9 cellular contexts compared by ENCODE assay signal in the genomic region with DNA sequence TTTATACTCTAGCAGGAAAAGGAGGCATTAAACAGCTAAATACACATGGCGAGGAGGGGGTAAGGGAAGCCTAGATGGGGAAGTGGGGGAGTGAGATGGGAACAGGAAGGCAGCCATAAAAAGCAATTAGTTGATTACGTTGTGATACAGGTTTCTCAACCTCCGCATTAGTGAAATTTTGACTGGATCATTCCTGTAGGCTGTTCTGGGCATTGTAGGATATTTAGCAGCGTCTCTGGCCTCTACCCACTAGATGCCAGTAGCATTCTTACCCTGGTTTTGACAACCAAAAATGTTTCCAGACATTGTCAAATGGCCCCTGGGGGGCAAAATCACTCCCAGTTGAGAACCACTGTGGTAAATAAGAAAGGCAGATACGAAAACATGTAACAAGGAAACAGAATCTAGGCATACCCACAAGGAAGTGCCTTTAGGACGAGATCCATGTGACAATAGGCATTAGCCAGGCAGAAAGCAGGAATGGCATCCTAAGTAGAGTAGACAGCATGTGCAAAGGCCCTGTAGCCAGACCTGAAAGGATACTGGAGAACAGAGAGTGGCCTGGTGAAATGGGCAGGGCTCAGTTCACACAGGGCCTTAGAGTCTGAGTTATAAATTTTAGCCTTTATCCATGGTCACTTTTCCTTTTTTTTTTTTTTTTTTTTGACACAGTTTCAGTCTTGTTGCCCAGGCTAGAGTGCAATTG. TPM values are rescaled to one million over a fixed set of nuclear protein-coding genes. Genes with fewer than 3 reads are reported as not detected.
DNase-seq lines count a peak whose midpoint lies in the region; ATAC-seq and TF ChIP-seq lines count a peak whose summit lies in the region.
"Had no signal": no experiment of that assay in that cellular context is flagged by ENCODE, and none has a peak within 500 bp of the region (broad histone marks: within the 10 kb centered on the region; RNA-seq: fewer than 3 reads in every experiment).

No MANE protein-coding gene starts in this region.

- H3F3A ChIP-seq in SK-N-SH (replicated peaks; ENCODE audit: insufficient read depth) (no peaks in the 10 kb centered on the region), smooth muscle cell (ENCODE audit: low read depth) (no peaks in the 10 kb centered on the region)

- no peaks in the 10 kb centered on the region for H3K9me3 ChIP-seq in SK-N-SH
- no peaks in the 10 kb centered on the region for H3K9me3 ChIP-seq in Peyer's patch
- H3K9me3 ChIP-seq in esophagus muscularis mucosa, result no peaks in the 10 kb centered on the region
- H3K9me3 ChIP-seq in smooth muscle cell (replicated peaks; ENCODE audit: low read depth), result no peaks in the 10 kb centered on the region

- TF ChIP-seq POLR2A in Peyer's patch (IDR thresholded peaks at IDR 0.05) (no peak), esophagus muscularis mucosa (IDR thresholded peaks at IDR 0.05; ENCODE audit: low read depth) (no peak)

- H3K9me2 ChIP-seq in SK-N-SH, result no peaks in the 10 kb centered on the region

- CTCF ChIA-PET in SK-N-SH (lab: Yijun Ruan, JAX), result interaction anchor here (0.6 to 1.2 kb wide), 4 partner anchors 9 to 95 kb away, joined by 3 read pairs; no protein-coding TSS in a partner anchor

- H2AFZ ChIP-seq in SK-N-SH (ENCODE audit: low read depth), result peak overlapping the region; percentile 85
- H2AFZ ChIP-seq in smooth muscle cell (ENCODE audit: low read depth), result no peak overlapping the region

- TF ChIP-seq CTCF in SK-N-SH (IDR thresholded peaks at IDR 0.05) (no peak), Peyer's patch (IDR thresholded peaks at IDR 0.05) (peak in 1 of 6 experiments; percentile 10), esophagus muscularis mucosa (IDR thresholded peaks at IDR 0.05) (no peak), smooth muscle cell (IDR thresholded peaks at IDR 0.05; ENCODE audit: borderline replicate concordance, insufficient read depth, poor library complexity, severe bottlenecking) (no peak)

- 90% methylated on average over 6 of the region's 6 CpGs for WGBS in SK-N-SH (ENCODE audit: low lambda C conversion rate)
- WGBS in esophagus muscularis mucosa, result 71% methylated on average over 6 of the region's 6 CpGs
- WGBS in smooth muscle cell (ENCODE audit: low lambda C conversion rate), result 80% methylated on average over 6 of the region's 6 CpGs

- TF ChIP-seq RAD21 in SK-N-SH (IDR thresholded peaks at IDR 0.05; ENCODE audit: low read length), result no peak

- no peaks in the 10 kb centered on the region for H3K27me3 ChIP-seq in SK-N-SH (ENCODE audit: insufficient read depth)
- H3K27me3 ChIP-seq in Peyer's patch, result no peaks in the 10 kb centered on the region
- H3K27me3 ChIP-seq in esophagus muscularis mucosa, result no peaks in the 10 kb centered on the region
- no peaks in the 10 kb centered on the region for H3K27me3 ChIP-seq in smooth muscle cell (ENCODE audit: low read depth)

- intact Hi-C loops in esophagus muscularis mucosa (cut with DNase I), result loop anchor here (5.0 kb wide), 1 partner anchor 88 kb away; no protein-coding TSS in a partner anchor

- H3K79me2 ChIP-seq in SK-N-SH (ENCODE audit: insufficient read depth) (no peaks in the 10 kb centered on the region), smooth muscle cell (ENCODE audit: low read depth) (no peaks in the 10 kb centered on the region)

- H4K20me1 ChIP-seq in SK-N-SH (ENCODE audit: insufficient read depth), result no peaks in the 10 kb centered on the region
- H4K20me1 ChIP-seq in smooth muscle cell (ENCODE audit: low read depth), result no peaks in the 10 kb centered on the region

- ATAC-seq in SK-N-SH treated with all-trans-retinoic acid at 6 μM for 48 hours (no peak), HG03196 (IDR thresholded peaks at IDR 0.05; ENCODE audit: unreplicated experiment) (no peak)

- DNase-seq in SK-N-SH, result no peak
- no peak for DNase-seq in Peyer's patch
- DNase-seq in esophagus muscularis mucosa (ENCODE audit: extremely low spot score), result no peak
- DNase-seq in smooth muscle cell (lab: John Stamatoyannopoulos, UW; ENCODE audit: unreplicated experiment), result no peak
- DNase-seq in 8988T, result no peak
- no peak for DNase-seq in medulla oblongata (ENCODE audit: extremely low spot score)
- DNase-seq: NCI-H1436 treated with DMSO at 0.1 percent for 48 hours had no signal

- H3K4me3 ChIP-seq in SK-N-SH (ENCODE audit: low read depth in 2 of 2, low read length in 1 of 2) (no peak overlapping the region), Peyer's patch (peak overlapping the region in 2 of 4 donors; percentile 55 to 70), esophagus muscularis mucosa (peak overlapping the region; percentile 55 to 62 (median 58)), smooth muscle cell (no peak overlapping the region)

- H3K36me3 ChIP-seq in SK-N-SH (replicated peaks in 1 of 2; ENCODE audit: control insufficient read depth in 1 of 2, insufficient read depth in 2 of 2, low read length in 1 of 2) (no peaks in the 10 kb centered on the region), Peyer's patch (no peaks in the 10 kb centered on the region), esophagus muscularis mucosa (no peaks in the 10 kb centered on the region), smooth muscle cell (ENCODE audit: low read depth) (no peaks in the 10 kb centered on the region)

- H3K4me2 ChIP-seq in SK-N-SH (no peak overlapping the region; the same call in 1 of the 2 replicates), smooth muscle cell (peak overlapping the region; percentile 62)

- H3K9ac ChIP-seq in SK-N-SH (peak overlapping the region; percentile 46; the same call in 1 of the 2 replicates), smooth muscle cell (ENCODE audit: low read depth) (no peak overlapping the region)

- TF ChIP-seq EP300 in SK-N-SH (IDR thresholded peaks at IDR 0.05; ENCODE audit: borderline replicate concordance in 1 of 2, low read depth in 1 of 2, low read length in 1 of 2), result no peak
- no peak for TF ChIP-seq EP300 in esophagus muscularis mucosa (IDR thresholded peaks at IDR 0.05)

- peak overlapping the region in 1 of 2 experiments; percentile 51; a peak in 1 of 4 replicates for H3K27ac ChIP-seq in SK-N-SH (ENCODE audit: low read depth in 2 of 2, low read length in 1 of 2)
- H3K27ac ChIP-seq in Peyer's patch, result peak overlapping the region; percentile 78 to 92 (median 85)
- peak overlapping the region; percentile 77 to 87 (median 86) for H3K27ac ChIP-seq in esophagus muscularis mucosa (replicated peaks in 1 of 4)
- H3K27ac ChIP-seq in smooth muscle cell (ENCODE audit: low read depth), result no peak overlapping the region

- POLR2A ChIA-PET in SK-N-SH (lab: Yijun Ruan, JAX), result no interaction called here

- no peaks in the 10 kb centered on the region; a peak in 1 of 4 replicates for H3K4me1 ChIP-seq in SK-N-SH (ENCODE audit: control insufficient read depth in 1 of 2, insufficient read depth in 2 of 2, low read depth in 1 of 2, low read length in 1 of 2)
- peaks cover 0 to 6% (median 3%) of the 10 kb centered on the region in 4 donors for H3K4me1 ChIP-seq in Peyer's patch
- H3K4me1 ChIP-seq in esophagus muscularis mucosa, result peaks cover 5 to 15% (median 14%) of the 10 kb centered on the region in 4 donors
- no peaks in the 10 kb centered on the region for H3K4me1 ChIP-seq in smooth muscle cell (ENCODE audit: low read depth)

TF ChIP-seq in SK-N-SH, 30 proteins besides CTCF, POLR2A, EP300 and RAD21 (continues in another document):
- TF ChIP-seq FOXM1 (IDR thresholded peaks at IDR 0.05; ENCODE audit: low read depth) (no peak), FOSL2 (IDR thresholded peaks at IDR 0.05; ENCODE audit: borderline replicate concordance, low read depth) (no peak), TCF12 (IDR thresholded peaks at IDR 0.05) (no peak), CHD2 (IDR thresholded peaks at IDR 0.05; ENCODE audit: low read length, partially characterized antibody) (no peak), FOXJ3 (CRISPR knock-in tag; IDR thresholded peaks at IDR 0.05) (no peak), YY1 (IDR thresholded peaks at IDR 0.05; ENCODE audit: low read depth) (no peak)
- TF ChIP-seq, protein P1, sequence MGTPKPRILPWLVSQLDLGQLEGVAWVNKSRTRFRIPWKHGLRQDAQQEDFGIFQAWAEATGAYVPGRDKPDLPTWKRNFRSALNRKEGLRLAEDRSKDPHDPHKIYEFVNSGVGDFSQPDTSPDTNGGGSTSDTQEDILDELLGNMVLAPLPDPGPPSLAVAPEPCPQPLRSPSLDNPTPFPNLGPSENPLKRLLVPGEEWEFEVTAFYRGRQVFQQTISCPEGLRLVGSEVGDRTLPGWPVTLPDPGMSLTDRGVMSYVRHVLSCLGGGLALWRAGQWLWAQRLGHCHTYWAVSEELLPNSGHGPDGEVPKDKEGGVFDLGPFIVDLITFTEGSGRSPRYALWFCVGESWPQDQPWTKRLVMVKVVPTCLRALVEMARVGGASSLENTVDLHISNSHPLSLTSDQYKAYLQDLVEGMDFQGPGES (IDR thresholded peaks at IDR 0.05; ENCODE audit: low read depth, low read length), result no peak

TF ChIP-seq in SK-N-SH treated with all-trans-retinoic acid at 6 μM for 48 hours, 23 proteins besides CTCF, POLR2A, EP300 and RAD21 (continues in another document):
- TF ChIP-seq, protein P2, sequence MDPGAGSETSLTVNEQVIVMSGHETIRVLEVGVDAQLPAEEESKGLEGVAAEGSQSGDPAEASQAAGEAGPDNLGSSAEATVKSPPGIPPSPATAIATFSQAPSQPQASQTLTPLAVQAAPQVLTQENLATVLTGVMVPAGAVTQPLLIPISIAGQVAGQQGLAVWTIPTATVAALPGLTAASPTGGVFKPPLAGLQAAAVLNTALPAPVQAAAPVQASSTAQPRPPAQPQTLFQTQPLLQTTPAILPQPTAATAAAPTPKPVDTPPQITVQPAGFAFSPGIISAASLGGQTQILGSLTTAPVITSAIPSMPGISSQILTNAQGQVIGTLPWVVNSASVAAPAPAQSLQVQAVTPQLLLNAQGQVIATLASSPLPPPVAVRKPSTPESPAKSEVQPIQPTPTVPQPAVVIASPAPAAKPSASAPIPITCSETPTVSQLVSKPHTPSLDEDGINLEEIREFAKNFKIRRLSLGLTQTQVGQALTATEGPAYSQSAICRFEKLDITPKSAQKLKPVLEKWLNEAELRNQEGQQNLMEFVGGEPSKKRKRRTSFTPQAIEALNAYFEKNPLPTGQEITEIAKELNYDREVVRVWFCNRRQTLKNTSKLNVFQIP (CRISPR knock-in tag; IDR thresholded peaks at IDR 0.05; ENCODE audit: borderline replicate concordance, low read depth), result no peak
- no peak for TF ChIP-seq TOX (CRISPR knock-in tag; IDR thresholded peaks at IDR 0.05; ENCODE audit: borderline replicate concordance)
- no peak for TF ChIP-seq ISL1 (CRISPR knock-in tag; IDR thresholded peaks at IDR 0.05)
- TF ChIP-seq ZNF8 (CRISPR knock-in tag; IDR thresholded peaks at IDR 0.05), result no peak

RNA-seq across cellular contexts. Expression of a gene that starts 25.8 kb away (rescaled TPM):
- polyA plus RNA-seq in SK-N-SH (2012; rRNA removed) (23.6 and 25.2 TPM in 2 replicates), smooth muscle cell (16.1 and 19.4 TPM in 2 replicates)
- 26.2 and 27.0 TPM in 2 replicates for polyA plus RNA-seq in SK-N-SH (2012; cell fraction: cytosol; rRNA removed)
- polyA plus RNA-seq in SK-N-SH (2012; cell fraction: nucleus; rRNA removed), result 25.5 and 40.8 TPM in 2 replicates
- total RNA-seq in Peyer's patch (10 to 100 TPM; 13.8 to 40.4 (median 22.0) TPM), esophagus muscularis mucosa (10 to 100 TPM; 21.2 to 49.0 (median 41.0) TPM), smooth muscle cell (28.9 and 35.6 TPM in 2 replicates)

Comparison
In these comparisons a context has a peak if more than half of its experiments do, and no peak if none do; other contexts are left out.
1. H3K4me3 ChIP-seq: peak in esophagus muscularis mucosa (4 of 4); none in SK-N-SH (0 of 2) and smooth muscle cell (single experiment).